In the genomic region with DNA sequence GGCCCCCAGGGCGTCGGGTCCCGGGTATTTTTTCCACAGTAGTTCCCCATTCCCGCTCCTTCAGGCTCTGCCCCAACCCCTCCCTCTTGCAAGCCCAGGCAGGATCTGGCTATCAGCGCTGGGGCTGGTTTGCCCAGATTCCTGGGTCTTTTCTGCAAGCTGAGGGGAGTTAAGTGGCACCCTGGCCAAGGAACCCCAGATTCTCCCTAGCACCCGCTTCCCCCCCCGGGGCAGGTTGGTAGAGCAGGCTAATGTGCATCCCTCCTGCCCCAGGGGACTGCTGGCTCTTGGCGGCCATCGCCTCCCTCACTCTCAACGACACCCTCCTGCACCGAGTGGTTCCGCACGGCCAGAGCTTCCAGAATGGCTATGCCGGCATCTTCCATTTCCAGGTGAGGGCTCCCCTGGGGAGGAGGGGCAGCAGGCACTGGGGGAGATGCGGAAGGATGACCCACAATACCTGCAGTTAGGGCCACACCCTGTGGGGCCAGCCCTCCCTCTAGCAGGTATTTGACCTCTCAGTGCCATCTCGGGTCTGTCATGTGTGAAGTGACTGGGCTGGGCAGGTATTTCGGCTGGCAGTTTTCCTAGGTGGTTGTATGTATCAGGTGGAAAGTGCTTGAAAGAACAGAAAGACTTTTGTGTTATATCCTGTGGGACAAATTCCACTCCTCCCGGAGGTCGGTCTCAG, we compare ENCODE assay signal across 10 cellular contexts. TPM values are rescaled to one million over a fixed set of nuclear protein-coding genes. Genes with fewer than 3 reads are reported as not detected.
DNase-seq lines count a peak whose midpoint lies in the region; TF ChIP-seq lines count a peak whose summit lies in the region.
"Had no signal": no experiment of that assay in that cellular context is flagged by ENCODE, and none has a peak within 500 bp of the region (broad histone marks: within the 10 kb centered on the region; RNA-seq: fewer than 3 reads in every experiment).

No MANE protein-coding gene starts in this region.

- peak overlapping the region; percentile 86 for H3K4me3 ChIP-seq in NT2/D1 (ENCODE audit: insufficient read length, low read depth)
- peak overlapping the region; percentile 87 for H3K4me3 ChIP-seq in epithelial cell of proximal tubule (ENCODE audit: low read depth, low read length)
- H3K4me3 ChIP-seq in osteoblast (ENCODE audit: insufficient read depth, low read length) = peak overlapping the region; percentile 93

- H3K4me3 Mint-ChIP-seq in Calu3 (ENCODE audit: low read depth, unreplicated experiment) = peak overlapping the region; percentile 89

- H3K4me1 ChIP-seq in NT2/D1 (ENCODE audit: insufficient read depth, insufficient read length) (peaks cover 36% of the 10 kb centered on the region), osteoblast (ENCODE audit: insufficient read depth, low read length) (peaks cover 10% of the 10 kb centered on the region)

- no peak overlapping the region for H2AFZ ChIP-seq in osteoblast (ENCODE audit: low read length)

- H3K36me3 Mint-ChIP-seq in Calu3 (ENCODE audit: insufficient read depth, unreplicated experiment) = peaks cover 71% of the 10 kb centered on the region

- no peaks in the 10 kb centered on the region for H3K9me3 ChIP-seq in NT2/D1 (ENCODE audit: insufficient read depth, low read length)
- H3K9me3 ChIP-seq in osteoblast (ENCODE audit: low read depth, low read length) = no peaks in the 10 kb centered on the region

- H3K4me1 Mint-ChIP-seq in Calu3 (ENCODE audit: low read depth, unreplicated experiment) = peaks cover 19% of the 10 kb centered on the region

- H3K27ac Mint-ChIP-seq in Calu3 (ENCODE audit: unreplicated experiment) = peak overlapping the region; percentile 77

- peak overlapping the region; percentile 90 for H3K9ac ChIP-seq in NT2/D1 (ENCODE audit: insufficient read length, low read depth)

- H3K36me3 ChIP-seq in NT2/D1 (ENCODE audit: insufficient read depth, insufficient read length, low read length) (peaks cover 44% of the 10 kb centered on the region), osteoblast (ENCODE audit: insufficient read depth, low read length) (peaks cover 27% of the 10 kb centered on the region)

- CTCF ChIA-PET in Calu3 (lab: Charles Lee) = interaction anchor here (0.8 to 3.6 kb wide), 5 partner anchors 49 to 396 kb away, joined by 3 to 27 read pairs (median 3); a partner anchor contains a TSS

- peak; percentile 69 for DNase-seq in Calu3
- DNase-seq in NT2/D1 (ENCODE audit: low read depth, low spot score) = no peak
- no peak for DNase-seq in epithelial cell of proximal tubule (ENCODE audit: low read depth)
- DNase-seq in osteoblast (ENCODE audit: insufficient read length, low spot score, missing footprints) = peak; percentile 73
- no peak for DNase-seq in iPS-NIHi11 (ENCODE audit: low spot score)
- no peak for DNase-seq in HK-2 (ENCODE audit: unreplicated experiment)
- DNase-seq in GF-D8 (lab: John Stamatoyannopoulos, UW) = no peak
- DNase-seq in activated naive CD4-positive, alpha-beta T cell treated with Interleukin-2 at 50 U/mL for 16 hours = no peak
- DNase-seq: cerebellar nuclear complex, NCI-H1694 treated with DMSO at 0.1 percent for 48 hours had no signal

- peaks cover 7% of the 10 kb centered on the region for H4K20me1 ChIP-seq in osteoblast (ENCODE audit: insufficient read depth, low read length)

- H3K27me3 Mint-ChIP-seq in Calu3 (ENCODE audit: unreplicated experiment) = no peaks in the 10 kb centered on the region

- BruUV-seq in Calu3 (replicated peaks; lab: Mats Ljungman, UMichigan) = no TSS peak

- peak overlapping the region; percentile 89 for H3K4me2 ChIP-seq in osteoblast (ENCODE audit: insufficient read depth, low read length)

- TF ChIP-seq CTCF in Calu3 (IDR thresholded peaks at IDR 0.05; ENCODE audit: unreplicated experiment) (no peak), epithelial cell of proximal tubule (conservative IDR thresholded peaks at IDR 0.05; ENCODE audit: low read depth, low read length) (no peak), osteoblast (IDR thresholded peaks at IDR 0.05; ENCODE audit: extremely low read depth, low read depth, low read length) (no peak)

- H3K27ac ChIP-seq in osteoblast (ENCODE audit: low read depth, low read length) = no peak overlapping the region

- H3K27me3 ChIP-seq in NT2/D1 (ENCODE audit: insufficient read depth, insufficient read length) = no peaks in the 10 kb centered on the region
- no peaks in the 10 kb centered on the region for H3K27me3 ChIP-seq in osteoblast (ENCODE audit: insufficient read depth, low read length)

- H3K79me2 ChIP-seq in osteoblast (ENCODE audit: insufficient read depth, low read length) = peaks cover 44% of the 10 kb centered on the region

- no peaks in the 10 kb centered on the region for H3K9me3 Mint-ChIP-seq in Calu3 (ENCODE audit: low read depth, unreplicated experiment)

- intact Hi-C loops in Calu3 (cut with micrococcal nuclease; ENCODE audit: unreplicated experiment) = loop anchor here (5.0 kb wide), 2 partner anchors 46 to 71 kb away; a partner anchor contains a TSS

RNA-seq across cellular contexts. Expression of a gene that starts 1.6 kb away (rescaled TPM):
- total RNA-seq in Calu3 (2022) = 288 and 314 TPM in 2 replicates
- 256 and 360 TPM in 2 replicates for total RNA-seq in epithelial cell of proximal tubule
- total RNA-seq in osteoblast = 102 and 116 TPM in 2 replicates

RNA-seq across cellular contexts. Expression of a gene that starts 13.3 kb away (rescaled TPM):
- not detected in 2 replicates for total RNA-seq in Calu3 (2022)
- total RNA-seq in epithelial cell of proximal tubule = not detected in 2 replicates
- total RNA-seq in osteoblast = not detected in 2 replicates

RNA-seq across cellular contexts. Expression of a gene that starts 49.0 kb away (rescaled TPM):
- total RNA-seq in Calu3 (2022) = 68.5 and 76.7 TPM in 2 replicates
- total RNA-seq in epithelial cell of proximal tubule = 10.8 and 14.8 TPM in 2 replicates
- total RNA-seq in osteoblast = 10.3 and 11.9 TPM in 2 replicates

Comparison
In these comparisons a context has a peak if more than half of its experiments do, and no peak if none do; other contexts are left out.
1. DNase-seq: peak in Calu3 (single experiment) and osteoblast (single experiment); none in NT2/D1 (single experiment), epithelial cell of proximal tubule (single experiment), iPS-NIHi11 (single experiment), HK-2 (single experiment), GF-D8 (single experiment) and activated naive CD4-positive, alpha-beta T cell treated with Interleukin-2 at 50 U/mL for 16 hours (single experiment).
2. Peak in every context shown above with its lines, with median percentiles within 50 percentile points of each other: H3K4me3 ChIP-seq.